Comparison of ENCODE assay signal across 21 cellular contexts in the genomic region with DNA sequence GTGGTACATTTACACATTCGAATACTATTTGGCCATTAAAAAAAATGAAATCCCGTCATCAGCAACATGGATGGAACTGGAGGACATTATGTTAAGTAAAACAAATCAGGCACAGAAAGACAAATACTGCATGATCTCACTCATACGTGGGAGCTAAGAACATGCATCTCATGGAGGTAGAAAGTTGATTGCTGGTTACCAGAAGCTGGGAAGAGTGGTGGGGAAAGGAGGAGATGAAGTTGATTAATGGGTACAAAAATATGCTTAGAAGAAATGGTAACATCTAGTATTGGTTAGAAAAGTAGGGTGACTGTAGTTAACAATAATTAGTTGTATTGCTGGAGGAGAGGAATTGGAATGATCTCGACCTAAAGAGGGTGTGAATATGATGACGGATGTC. TPM values are rescaled to one million over a fixed set of nuclear protein-coding genes. Genes with fewer than 3 reads are reported as not detected.
A peak's percentile ranks its signal among the peaks of the same experiment; 100 is the strongest.
DNase-seq lines count a peak whose midpoint lies in the region; ATAC-seq and TF ChIP-seq lines count a peak whose summit lies in the region.
"Had no signal": no experiment of that assay in that cellular context is flagged by ENCODE, and none has a peak within 500 bp of the region (broad histone marks: within the 10 kb centered on the region; RNA-seq: fewer than 3 reads in every experiment).

No MANE protein-coding gene starts in this region.

- H3K4me1 Mint-ChIP-seq in activated naive CD4-positive, alpha-beta T cell treated with anti-CD3 and anti-CD28 coated beads, Interleukin-2, amount 10 ng/mL, durations not matched to agents 7 days and 5 days = peaks cover 75% of the 10 kb centered on the region
- peaks cover 54% of the 10 kb centered on the region for H3K4me1 Mint-ChIP-seq in T-helper 17 cell
- peaks cover 48% of the 10 kb centered on the region for H3K4me1 Mint-ChIP-seq in central memory CD8-positive, alpha-beta T cell
- peaks cover 67% of the 10 kb centered on the region for H3K4me1 Mint-ChIP-seq in stimulated activated effector memory CD8-positive, alpha-beta T cell treated with anti-CD3 and anti-CD28 coated beads, Interleukin-12 subunit alpha, Interleukin-12 subunit beta, amount 100 ng/mL, for 72 hours

- H3K27me3 ChIP-seq in heart left ventricle = peaks cover 16 to 79% (median 60%) of the 10 kb centered on the region in 9 donors

- H3K9me3 Mint-ChIP-seq in activated naive CD4-positive, alpha-beta T cell treated with anti-CD3 and anti-CD28 coated beads, Interleukin-2, amount 10 ng/mL, durations not matched to agents 7 days and 5 days = no peaks in the 10 kb centered on the region
- H3K9me3 Mint-ChIP-seq in activated naive CD4-positive, alpha-beta T cell treated with anti-CD3 and anti-CD28 coated beads, Interleukin-2, amount 50 U/mL, for 72 hours = no peaks in the 10 kb centered on the region
- no peaks in the 10 kb centered on the region for H3K9me3 Mint-ChIP-seq in central memory CD8-positive, alpha-beta T cell
- H3K9me3 Mint-ChIP-seq in stimulated activated effector memory CD8-positive, alpha-beta T cell treated with anti-CD3 and anti-CD28 coated beads, Interleukin-12 subunit alpha, Interleukin-12 subunit beta, amount 100 ng/mL, for 72 hours = no peaks in the 10 kb centered on the region

- TF ChIP-seq CTCF in heart left ventricle (IDR thresholded peaks at IDR 0.05) = no peak

- intact Hi-C loops in heart left ventricle (cut with DNase I) = no loop called here

- H3K4me1 ChIP-seq in heart left ventricle = peaks cover 0 to 38% (median 15%) of the 10 kb centered on the region in 12 donors

- no peak for TF ChIP-seq POLR2A in heart left ventricle (IDR thresholded peaks at IDR 0.05)

- peak overlapping the region; percentile 89 for H3K4me3 Mint-ChIP-seq in activated naive CD4-positive, alpha-beta T cell treated with anti-CD3 and anti-CD28 coated beads, Interleukin-2, amount 10 ng/mL, durations not matched to agents 7 days and 5 days
- H3K4me3 Mint-ChIP-seq in T-helper 17 cell = peak overlapping the region; percentile 93
- H3K4me3 Mint-ChIP-seq in central memory CD8-positive, alpha-beta T cell = peak overlapping the region; percentile 80
- peak overlapping the region; percentile 86 for H3K4me3 Mint-ChIP-seq in stimulated activated effector memory CD8-positive, alpha-beta T cell treated with anti-CD3 and anti-CD28 coated beads, Interleukin-12 subunit alpha, Interleukin-12 subunit beta, amount 100 ng/mL, for 72 hours

- DNase-seq in activated naive CD4-positive, alpha-beta T cell treated with anti-CD3 and anti-CD28 coated beads, Interleukin-2, amount 10 ng/mL, durations not matched to agents 7 days and 5 days = no peak
- no peak for DNase-seq in activated naive CD4-positive, alpha-beta T cell treated with anti-CD3 and anti-CD28 coated beads, Interleukin-2, amount 50 U/mL, for 72 hours (ENCODE audit: low spot score in 2 of 2)
- no peak for DNase-seq in T-helper 17 cell
- no peak for DNase-seq in central memory CD8-positive, alpha-beta T cell (ENCODE audit: low spot score in 2 of 2)
- DNase-seq in stimulated activated effector memory CD8-positive, alpha-beta T cell treated with anti-CD3 and anti-CD28 coated beads, Interleukin-12 subunit alpha, Interleukin-12 subunit beta, amount 100 ng/mL, for 72 hours (ENCODE audit: low spot score in 2 of 2) = no peak
- no peak for DNase-seq in heart left ventricle
- DNase-seq in DMS53 (lab: John Stamatoyannopoulos, UW) = no peak
- no peak for DNase-seq in Ammon's horn (ENCODE audit: low spot score)
- DNase-seq: activated effector memory CD4-positive, alpha-beta T cell treated with Interleukin-2 at 50 U/mL for 16 hours; DMS79 treated with DMSO at 0.1 percent for 48 hours; gastrocnemius medialis; GOT3; KBM-7; NCI-H2171 treated with DMSO at 0.1 percent for 48 hours; OCI-M1; stimulated activated CD4-positive, alpha-beta T cell treated with anti-CD3 and anti-CD28 coated beads, Interleukin-2, amount 100 ng/mL, for 48 hours; stomach; upper lobe of left lung had no signal

- no peaks in the 10 kb centered on the region for H3K36me3 ChIP-seq in heart left ventricle
- H3K36me3 ChIP-seq: ascending aorta, gastrocnemius medialis, stomach, upper lobe of left lung had no signal

- no peak for ATAC-seq in activated naive CD4-positive, alpha-beta T cell treated with anti-CD3 and anti-CD28 coated beads, Interleukin-2, amount 50 U/mL, for 72 hours
- ATAC-seq in T-helper 17 cell = no peak
- ATAC-seq in central memory CD8-positive, alpha-beta T cell (replicated peaks; ENCODE audit: extremely low read depth, poor library complexity, severe bottlenecking) = no peak
- ATAC-seq in stimulated activated effector memory CD8-positive, alpha-beta T cell treated with anti-CD3 and anti-CD28 coated beads, Interleukin-12 subunit alpha, Interleukin-12 subunit beta, amount 100 ng/mL, for 72 hours = no peak
- ATAC-seq in heart left ventricle = no peak
- ATAC-seq: gastrocnemius medialis, Right ventricle myocardium inferior had no signal

- H3K27me3 Mint-ChIP-seq in activated naive CD4-positive, alpha-beta T cell treated with anti-CD3 and anti-CD28 coated beads, Interleukin-2, amount 10 ng/mL, durations not matched to agents 7 days and 5 days = peaks cover 13% of the 10 kb centered on the region
- peaks cover 5% of the 10 kb centered on the region for H3K27me3 Mint-ChIP-seq in T-helper 17 cell
- no peaks in the 10 kb centered on the region for H3K27me3 Mint-ChIP-seq in central memory CD8-positive, alpha-beta T cell

- H3K27ac ChIP-seq in heart left ventricle = no peak overlapping the region
- H3K27ac ChIP-seq: ascending aorta, gastrocnemius medialis, upper lobe of left lung had no signal

- no peak overlapping the region for H3K4me3 ChIP-seq in heart left ventricle
- H3K4me3 ChIP-seq: ascending aorta, gastrocnemius medialis, smooth muscle cell, stomach, upper lobe of left lung had no signal

- WGBS in heart left ventricle, 4 donors = 78 to 85% (median 85%) methylated on average over 5 of the region's 5 CpGs

- CTCF ChIA-PET in activated naive CD4-positive, alpha-beta T cell treated with anti-CD3 and anti-CD28 coated beads, Interleukin-2, amount 10 ng/mL, durations not matched to agents 7 days and 5 days (lab: Charles Lee) = interaction anchor here (1.0 kb wide), 1 partner anchor 15 kb away, joined by 3 read pairs; no protein-coding TSS in a partner anchor

- peak overlapping the region; percentile 94 for H3K27ac Mint-ChIP-seq in activated naive CD4-positive, alpha-beta T cell treated with anti-CD3 and anti-CD28 coated beads, Interleukin-2, amount 10 ng/mL, durations not matched to agents 7 days and 5 days
- H3K27ac Mint-ChIP-seq in activated naive CD4-positive, alpha-beta T cell treated with anti-CD3 and anti-CD28 coated beads, Interleukin-2, amount 50 U/mL, for 72 hours = no peak overlapping the region
- H3K27ac Mint-ChIP-seq in T-helper 17 cell = no peak overlapping the region
- H3K27ac Mint-ChIP-seq in central memory CD8-positive, alpha-beta T cell (ENCODE audit: low read depth) = no peak overlapping the region
- peak overlapping the region; percentile 40 for H3K27ac Mint-ChIP-seq in stimulated activated effector memory CD8-positive, alpha-beta T cell treated with anti-CD3 and anti-CD28 coated beads, Interleukin-12 subunit alpha, Interleukin-12 subunit beta, amount 100 ng/mL, for 72 hours

- no peaks in the 10 kb centered on the region for H3K9me3 ChIP-seq in T-helper 17 cell (ENCODE audit: control insufficient read depth, low read length, poor library complexity, severe bottlenecking)
- H3K9me3 ChIP-seq in heart left ventricle = no peaks in the 10 kb centered on the region
- H3K9me3 ChIP-seq: ascending aorta, gastrocnemius medialis, stomach, upper lobe of left lung had no signal

- H3K36me3 Mint-ChIP-seq in activated naive CD4-positive, alpha-beta T cell treated with anti-CD3 and anti-CD28 coated beads, Interleukin-2, amount 10 ng/mL, durations not matched to agents 7 days and 5 days = peaks cover 21% of the 10 kb centered on the region
- peaks cover 19 to 26% of the 10 kb centered on the region in 2 donors for H3K36me3 Mint-ChIP-seq in activated naive CD4-positive, alpha-beta T cell treated with anti-CD3 and anti-CD28 coated beads, Interleukin-2, amount 50 U/mL, for 72 hours
- H3K36me3 Mint-ChIP-seq in T-helper 17 cell (ENCODE audit: low read depth) = no peaks in the 10 kb centered on the region
- H3K36me3 Mint-ChIP-seq in central memory CD8-positive, alpha-beta T cell (ENCODE audit: insufficient read depth) = peaks cover 18% of the 10 kb centered on the region
- H3K36me3 Mint-ChIP-seq in stimulated activated effector memory CD8-positive, alpha-beta T cell treated with anti-CD3 and anti-CD28 coated beads, Interleukin-12 subunit alpha, Interleukin-12 subunit beta, amount 100 ng/mL, for 72 hours = peaks cover 50% of the 10 kb centered on the region

RNA-seq across cellular contexts. Expression of a gene that starts 24.6 kb away (rescaled TPM):
- total RNA-seq in activated naive CD4-positive, alpha-beta T cell treated with anti-CD3 and anti-CD28 coated beads, Interleukin-2, amount 50 U/mL, for 72 hours = 100 to 1,000 TPM in 1 of 2 donors, 10 to 100 TPM in 1; 39.5 to 155 TPM
- total RNA-seq in T-helper 17 cell (10 to 100 TPM; 65.6 to 77.8 TPM), heart left ventricle (10 to 100 TPM; 37.2 to 96.3 (median 76.6) TPM)
- 10 to 100 TPM; 26.1 to 48.9 TPM for polyA plus RNA-seq in heart left ventricle

RNA-seq across cellular contexts. Expression of a gene that starts 45.9 kb away (rescaled TPM):
- total RNA-seq in activated naive CD4-positive, alpha-beta T cell treated with anti-CD3 and anti-CD28 coated beads, Interleukin-2, amount 50 U/mL, for 72 hours = 1 to 10 TPM in 1 of 2 donors, under 1 TPM in 1; 0.91 to 2.4 TPM
- total RNA-seq in T-helper 17 cell (1 to 10 TPM in 1 of 2 donors, under 1 TPM in 1; 0.47 to 2.0 TPM), heart left ventricle (1 to 10 TPM in 1 of 9 donors, under 1 TPM in 5, not detected in 3; 0.27 to 1.7 (median 0.57) TPM)
- under 1 TPM; 0.08 to 0.11 TPM for polyA plus RNA-seq in heart left ventricle
- total RNA-seq: ascending aorta, gastrocnemius medialis had no signal

RNA-seq across cellular contexts. Expression of a gene that starts 55.9 kb away (rescaled TPM):
- 10 to 100 TPM; 43.3 to 43.6 TPM for total RNA-seq in activated naive CD4-positive, alpha-beta T cell treated with anti-CD3 and anti-CD28 coated beads, Interleukin-2, amount 50 U/mL, for 72 hours
- total RNA-seq in T-helper 17 cell (10 to 100 TPM; 35.5 to 52.5 TPM), heart left ventricle (10 to 100 TPM in 4 of 9 donors, 1 to 10 TPM in 5; 6.7 to 13.8 (median 8.4) TPM)
- 1 to 10 TPM; 4.7 to 9.8 TPM for polyA plus RNA-seq in heart left ventricle

Comparison
In these comparisons a context has a peak if more than half of its experiments do, and no peak if none do; other contexts are left out.
1. H3K27ac Mint-ChIP-seq: peak in activated naive CD4-positive, alpha-beta T cell treated with anti-CD3 and anti-CD28 coated beads, Interleukin-2, amount 10 ng/mL, durations not matched to agents 7 days and 5 days (single experiment) and stimulated activated effector memory CD8-positive, alpha-beta T cell treated with anti-CD3 and anti-CD28 coated beads, Interleukin-12 subunit alpha, Interleukin-12 subunit beta, amount 100 ng/mL, for 72 hours (single experiment); none in activated naive CD4-positive, alpha-beta T cell treated with anti-CD3 and anti-CD28 coated beads, Interleukin-2, amount 50 U/mL, for 72 hours (0 of 2), T-helper 17 cell (single experiment) and central memory CD8-positive, alpha-beta T cell (single experiment).
2. Peak in every context shown above with its lines, with median percentiles within 50 percentile points of each other: H3K4me3 Mint-ChIP-seq.